19 cellular contexts compared by ENCODE assay signal in genomic region chr7:108202743-108203142, GRCh38.
DNase-seq lines count a peak whose midpoint lies in the region; ATAC-seq and TF ChIP-seq lines count a peak whose summit lies in the region.
"Had no signal": no experiment of that assay in that cellular context is flagged by ENCODE, and none has a peak within 500 bp of the region (broad histone marks: within the 10 kb centered on the region; RNA-seq: fewer than 3 reads in every experiment).

No MANE protein-coding gene starts in this region.

- no peaks in the 10 kb centered on the region for H3K27me3 Mint-ChIP-seq in activated naive CD8-positive, alpha-beta T cell treated with anti-CD3 and anti-CD28 coated beads for 36 hours
- H3K27me3 Mint-ChIP-seq: CD4-positive, CD25-positive, alpha-beta regulatory T cell had no signal

- no peak overlapping the region for H3K4ac ChIP-seq in mesendoderm (ENCODE audit: low read depth, low read length)

- POLR2A ChIA-PET in GM10248 (lab: Yijun Ruan, JAX), result no interaction called here

- no peak overlapping the region for H3K4me3 Mint-ChIP-seq in activated naive CD8-positive, alpha-beta T cell treated with anti-CD3 and anti-CD28 coated beads for 36 hours
- H3K4me3 Mint-ChIP-seq: B cell; CD4-positive, CD25-positive, alpha-beta regulatory T cell; CD8-positive, alpha-beta T cell had no signal

- H3K4me2 ChIP-seq in KMS-11 (peak overlapping the region; percentile 85), mesendoderm (ENCODE audit: low read length) (no peak overlapping the region)

- no peak overlapping the region for H3K27ac Mint-ChIP-seq in activated naive CD8-positive, alpha-beta T cell treated with anti-CD3 and anti-CD28 coated beads for 36 hours
- H3K27ac Mint-ChIP-seq: B cell; CD4-positive, CD25-positive, alpha-beta regulatory T cell; CD8-positive, alpha-beta T cell had no signal

- H3K79me1 ChIP-seq in mesendoderm (ENCODE audit: low read length), result no peaks in the 10 kb centered on the region

- H3K36me3 ChIP-seq in KMS-11 (ENCODE audit: insufficient read depth) (no peaks in the 10 kb centered on the region), mesendoderm (ENCODE audit: control insufficient read depth, insufficient read depth, low read length) (no peaks in the 10 kb centered on the region)
- H3K36me3 ChIP-seq: BLaER1 had no signal

- H4K5ac ChIP-seq in mesendoderm (ENCODE audit: low read length), result no peak overlapping the region

- in situ Hi-C loops in G401 (cut with HindIII; ENCODE audit: low sequenced_read_pairs), result no loop called here

- H3K4me1 ChIP-seq in KMS-11 (ENCODE audit: low read depth, poor library complexity, severe bottlenecking) (peaks cover 63% of the 10 kb centered on the region), mesendoderm (ENCODE audit: control insufficient read depth, low read depth, low read length) (peaks cover 8% of the 10 kb centered on the region)
- H3K4me1 ChIP-seq: Caco-2 had no signal

- H3K27ac ChIP-seq in KMS-11 (peak overlapping the region; percentile 69), mesendoderm (ENCODE audit: low read depth, low read length) (peak overlapping the region; percentile 65)
- H3K27ac ChIP-seq: BLaER1, C4-2B had no signal

- H2BK5ac ChIP-seq in mesendoderm (ENCODE audit: low read length), result peak overlapping the region; percentile 14

- H3K9ac ChIP-seq in KMS-11 (peak overlapping the region; percentile 13; the same call in 1 of the 2 replicates), mesendoderm (ENCODE audit: low read length) (no peak overlapping the region)
- H3K9ac ChIP-seq: BLaER1 had no signal

- CTCF ChIA-PET in GM10248 (lab: Yijun Ruan, JAX), result interaction anchor here (1.0 to 1.9 kb wide), 4 partner anchors 12 to 21 kb away, joined by 3 to 5 read pairs (median 3); no protein-coding TSS in a partner anchor

- H4K20me1 ChIP-seq in KMS-11 (ENCODE audit: insufficient read depth), result no peaks in the 10 kb centered on the region
- H4K20me1 ChIP-seq: BLaER1 had no signal

- no peaks in the 10 kb centered on the region for H3K79me2 ChIP-seq in KMS-11 (ENCODE audit: insufficient read depth, low read depth)
- no peaks in the 10 kb centered on the region for H3K79me2 ChIP-seq in mesendoderm (ENCODE audit: control insufficient read depth, insufficient read depth, low read length)

- no peak overlapping the region for H2BK120ac ChIP-seq in mesendoderm (ENCODE audit: low read depth, low read length)

- no peak overlapping the region for H4K8ac ChIP-seq in mesendoderm (ENCODE audit: low read depth, low read length)

- no peak overlapping the region for H2BK15ac ChIP-seq in mesendoderm (replicated peaks; ENCODE audit: low read depth)

- H2AK5ac ChIP-seq in mesendoderm (ENCODE audit: low read length), result no peak overlapping the region

- WGBS in mesendoderm (ENCODE audit: extremely low coverage, insufficient coverage, low lambda C conversion rate), result no CpG with 5 or more reads among the region's 4 CpGs

- no peaks in the 10 kb centered on the region for H3K9me3 Mint-ChIP-seq in activated naive CD8-positive, alpha-beta T cell treated with anti-CD3 and anti-CD28 coated beads for 36 hours
- H3K9me3 Mint-ChIP-seq: CD4-positive, CD25-positive, alpha-beta regulatory T cell; CD8-positive, alpha-beta T cell had no signal

- peaks cover 4% of the 10 kb centered on the region for H3K36me3 Mint-ChIP-seq in activated naive CD8-positive, alpha-beta T cell treated with anti-CD3 and anti-CD28 coated beads for 36 hours
- H3K36me3 Mint-ChIP-seq: CD4-positive, CD25-positive, alpha-beta regulatory T cell had no signal

- ATAC-seq in HG02610 (IDR thresholded peaks at IDR 0.05; ENCODE audit: unreplicated experiment), result no peak
- ATAC-seq: CD8-positive, alpha-beta T cell had no signal

- no peak overlapping the region for H3K56ac ChIP-seq in mesendoderm (ENCODE audit: low read length)

- H3K4me3 ChIP-seq in KMS-11 (IDR thresholded peaks at IDR 0.05; ENCODE audit: insufficient read depth, low read depth, low read length) (no peak overlapping the region), mesendoderm (ENCODE audit: low read length) (no peak overlapping the region)
- H3K4me3 ChIP-seq: BLaER1 had no signal

- no peaks in the 10 kb centered on the region for H3K27me3 ChIP-seq in KMS-11 (ENCODE audit: insufficient read depth, low read depth)
- no peaks in the 10 kb centered on the region for H3K27me3 ChIP-seq in mesendoderm (ENCODE audit: insufficient read depth, low read length, poor library complexity)
- H3K27me3 ChIP-seq: BLaER1 had no signal

- no peak overlapping the region for H2AFZ ChIP-seq in KMS-11 (ENCODE audit: low read depth)

- TF ChIP-seq CTCF in KMS-11 (conservative IDR thresholded peaks at IDR 0.05; ENCODE audit: low read depth, low read length), result no peak
- no peak for TF ChIP-seq CTCF in GM10248 (IDR thresholded peaks at IDR 0.05; ENCODE audit: control extremely low read depth, extremely low read depth, low read depth, missing control alignments)

- H3K18ac ChIP-seq in mesendoderm (ENCODE audit: low read length), result no peak overlapping the region

- DNase-seq in G401 (ENCODE audit: low spot score) (peak; percentile 8), cerebellar cortex (ENCODE audit: low spot score) (peak; percentile 8), mesendoderm (peak; percentile 73), GM03348 (ENCODE audit: low spot score) (no peak), GM10248 (ENCODE audit: extremely low spot score) (no peak)
- no peak for DNase-seq in activated naive CD8-positive, alpha-beta T cell treated with anti-CD3 and anti-CD28 coated beads for 36 hours
- DNase-seq: Caco-2; CD4-positive, CD25-positive, alpha-beta regulatory T cell; CD8-positive, alpha-beta T cell; DMS153; DND-41; GDM1; H7; HCEC 1CT had no signal

- H3K4me1 Mint-ChIP-seq in activated naive CD8-positive, alpha-beta T cell treated with anti-CD3 and anti-CD28 coated beads for 36 hours, result no peaks in the 10 kb centered on the region
- H3K4me1 Mint-ChIP-seq: CD4-positive, CD25-positive, alpha-beta regulatory T cell had no signal

- no peak overlapping the region for H3K23ac ChIP-seq in mesendoderm (ENCODE audit: low read length)

Comparison
In these comparisons a context has a peak if more than half of its experiments do, and no peak if none do; other contexts are left out.
1. DNase-seq: peak in G401 (single experiment), cerebellar cortex (single experiment) and mesendoderm (single experiment); none in GM03348 (single experiment), activated naive CD8-positive, alpha-beta T cell treated with anti-CD3 and anti-CD28 coated beads for 36 hours (single experiment) and GM10248 (single experiment).